Comparison of ENCODE assay signal across 8 cellular contexts in genomic region chr12:57521475-57522018, GRCh38. TPM values are rescaled to one million over a fixed set of nuclear protein-coding genes. Genes with fewer than 3 reads are reported as not detected.
DNase-seq lines count a peak whose midpoint lies in the region; ATAC-seq and TF ChIP-seq lines count a peak whose summit lies in the region.

No MANE protein-coding gene starts in this region.

- H3K4me3 Mint-ChIP-seq in CD4-positive, CD25-positive, alpha-beta regulatory T cell, result peak overlapping the region; percentile 97 to 99 (median 98)

- H3K36me3 ChIP-seq in CD4-positive, CD25-positive, alpha-beta regulatory T cell (ENCODE audit: control insufficient read depth, insufficient read depth, low read length), result peaks cover 23% of the 10 kb centered on the region
- H3K36me3 ChIP-seq in MM.1S (replicated peaks; ENCODE audit: insufficient read depth, low read length), result 0 out of 2 replicates have a peak, but pooled peaks cover 6% of the 10 kb centered on the region

- H3K9me3 Mint-ChIP-seq in CD4-positive, CD25-positive, alpha-beta regulatory T cell, result peaks cover 0 to 3% (median 0%) of the 10 kb centered on the region in 7 donors

- H3K79me2 ChIP-seq in MM.1S (ENCODE audit: low read length), result peaks cover 71% of the 10 kb centered on the region

- H3K27me3 Mint-ChIP-seq in CD4-positive, CD25-positive, alpha-beta regulatory T cell, result peaks cover 21% of the 10 kb centered on the region

- DNase-seq in CD4-positive, CD25-positive, alpha-beta regulatory T cell, result no peak
- DNase-seq in MM.1S (peak; percentile 5), foreskin keratinocyte (no peak), nucleus accumbens (lab: John Stamatoyannopoulos, UW) (peak in 40 of 56 donors; percentile 8 to 72 (median 42)), NCI-H187 (lab: John Stamatoyannopoulos, UW) (no peak), NCI-H2029 (lab: John Stamatoyannopoulos, UW) (no peak)
- peak; percentile 45 for DNase-seq in activated T-cell treated with anti-CD3 and anti-CD28 coated beads, Interleukin-2, amount 50 U/mL, for 1 hour

- H3K27ac Mint-ChIP-seq in CD4-positive, CD25-positive, alpha-beta regulatory T cell, result peak overlapping the region; percentile 98 to 100 (median 100)

- peak overlapping the region; percentile 60 for H3K4me3 ChIP-seq in CD4-positive, CD25-positive, alpha-beta regulatory T cell (ENCODE audit: low read depth, low read length)
- H3K4me3 ChIP-seq in MM.1S (ENCODE audit: low read length), result peak overlapping the region; percentile 60; the same call in 1 of the 2 replicates

- TF ChIP-seq CTCF in MM.1S (IDR thresholded peaks at IDR 0.05; ENCODE audit: low read length) (no peak), foreskin keratinocyte (conservative IDR thresholded peaks at IDR 0.05) (no peak)

- ATAC-seq in CD4-positive, CD25-positive, alpha-beta regulatory T cell (ENCODE audit: low read depth in 2 of 2), result no peak
- ATAC-seq in foreskin keratinocyte (no peak), esophagus mucosa (no peak)

- H2AFZ ChIP-seq in MM.1S (ENCODE audit: low read length), result peak overlapping the region; percentile 53

- peak overlapping the region; percentile 98 for H3K27ac ChIP-seq in CD4-positive, CD25-positive, alpha-beta regulatory T cell (ENCODE audit: insufficient read depth, low read length, poor library complexity, severe bottlenecking)
- H3K27ac ChIP-seq in MM.1S (ENCODE audit: low read length), result peak overlapping the region; percentile 92
- H3K27ac ChIP-seq in foreskin keratinocyte, result peak overlapping the region; percentile 71

- H3K4me2 ChIP-seq in MM.1S (ENCODE audit: low read depth, low read length), result peak overlapping the region; percentile 45

- H3K9ac ChIP-seq in MM.1S (ENCODE audit: low read length), result peak overlapping the region; percentile 70

- H3K9me3 ChIP-seq in CD4-positive, CD25-positive, alpha-beta regulatory T cell (ENCODE audit: control insufficient read depth in 2 of 2, low read length in 2 of 2), result no peaks in the 10 kb centered on the region
- no peaks in the 10 kb centered on the region for H3K9me3 ChIP-seq in MM.1S (replicated peaks; ENCODE audit: insufficient read depth, low read length)

- H3K4me1 ChIP-seq in CD4-positive, CD25-positive, alpha-beta regulatory T cell (ENCODE audit: control insufficient read depth, insufficient read depth, low read length, poor library complexity, severe bottlenecking), result peaks cover 59% of the 10 kb centered on the region
- H3K4me1 ChIP-seq in MM.1S (ENCODE audit: low read length) (peaks cover 23% of the 10 kb centered on the region), foreskin keratinocyte (peaks cover 14% of the 10 kb centered on the region)

- no peaks in the 10 kb centered on the region for H4K20me1 ChIP-seq in MM.1S (ENCODE audit: insufficient read depth, low read length)

- peaks cover 17% of the 10 kb centered on the region for H3K36me3 Mint-ChIP-seq in CD4-positive, CD25-positive, alpha-beta regulatory T cell

- H3K4me1 Mint-ChIP-seq in CD4-positive, CD25-positive, alpha-beta regulatory T cell, result peaks cover 15 to 76% (median 47%) of the 10 kb centered on the region in 4 donors

- no peaks in the 10 kb centered on the region for H3K27me3 ChIP-seq in CD4-positive, CD25-positive, alpha-beta regulatory T cell (ENCODE audit: control insufficient read depth, insufficient read depth, low read length)
- H3K27me3 ChIP-seq in MM.1S (replicated peaks; ENCODE audit: insufficient read depth, low read length) (no peaks in the 10 kb centered on the region), foreskin keratinocyte (no peaks in the 10 kb centered on the region)

- peaks cover 34% of the 10 kb centered on the region for H3F3A ChIP-seq in MM.1S (ENCODE audit: insufficient read depth, low read length)

- no peaks in the 10 kb centered on the region for H3K9me2 ChIP-seq in MM.1S (replicated peaks; ENCODE audit: insufficient read depth, low read length)

RNA-seq across cellular contexts. Expression of gene MBD6, which starts 1.1 kb away (rescaled TPM):
- 104 TPM for total RNA-seq in CD4-positive, CD25-positive, alpha-beta regulatory T cell
- polyA plus RNA-seq in CD4-positive, CD25-positive, alpha-beta regulatory T cell, result 1 to 10 TPM; 1.8 to 3.0 (median 2.3) TPM
- total RNA-seq in foreskin keratinocyte (11.8 and 12.2 TPM in 2 replicates), esophagus mucosa (50.5 TPM)
- 16.5 and 18.3 TPM in 2 replicates for polyA plus RNA-seq in foreskin keratinocyte

RNA-seq across cellular contexts. Expression of gene DDIT3, which starts 1.2 kb away (rescaled TPM):
- 159 TPM for total RNA-seq in CD4-positive, CD25-positive, alpha-beta regulatory T cell
- polyA plus RNA-seq in CD4-positive, CD25-positive, alpha-beta regulatory T cell, result 10 to 100 TPM; 17.8 to 25.3 (median 20.9) TPM
- total RNA-seq in foreskin keratinocyte (14.5 and 15.2 TPM in 2 replicates), esophagus mucosa (34.8 TPM)
- polyA plus RNA-seq in foreskin keratinocyte, result 17.7 and 20.0 TPM in 2 replicates

RNA-seq across cellular contexts. Expression of gene DCTN2, which starts 25.4 kb away (rescaled TPM):
- total RNA-seq in CD4-positive, CD25-positive, alpha-beta regulatory T cell, result 74.9 TPM
- polyA plus RNA-seq in CD4-positive, CD25-positive, alpha-beta regulatory T cell, result 10 to 100 TPM; 75.1 to 91.6 (median 78.9) TPM
- total RNA-seq in foreskin keratinocyte (112 and 118 TPM in 2 replicates), esophagus mucosa (105 TPM)
- polyA plus RNA-seq in foreskin keratinocyte, result 145 and 161 TPM in 2 replicates

RNA-seq across cellular contexts. Expression of gene KIF5A, which starts 28.3 kb away (rescaled TPM):
- 0.72 TPM for total RNA-seq in CD4-positive, CD25-positive, alpha-beta regulatory T cell
- under 1 TPM in 2 of 4 donors, not detected in 2; 0.05 to 0.06 TPM for polyA plus RNA-seq in CD4-positive, CD25-positive, alpha-beta regulatory T cell
- total RNA-seq in foreskin keratinocyte (0.10 and 0.11 TPM in 2 replicates), esophagus mucosa (0.16 TPM)
- polyA plus RNA-seq in foreskin keratinocyte, result 0.04 and 0.06 TPM in 2 replicates

RNA-seq across cellular contexts. Expression of gene MARS1, which starts 33.7 kb away (rescaled TPM):
- total RNA-seq in CD4-positive, CD25-positive, alpha-beta regulatory T cell, result 219 TPM
- 10 to 100 TPM; 71.9 to 89.4 (median 80.1) TPM for polyA plus RNA-seq in CD4-positive, CD25-positive, alpha-beta regulatory T cell
- total RNA-seq in foreskin keratinocyte (215 and 307 TPM in 2 replicates), esophagus mucosa (130 TPM)
- polyA plus RNA-seq in foreskin keratinocyte, result 186 and 224 TPM in 2 replicates

Comparison
In these comparisons a context has a peak if more than half of its experiments do, and no peak if none do; other contexts are left out.
1. DNase-seq: peak in MM.1S (single experiment), activated T-cell treated with anti-CD3 and anti-CD28 coated beads, Interleukin-2, amount 50 U/mL, for 1 hour (single experiment) and nucleus accumbens (40 of 56); none in CD4-positive, CD25-positive, alpha-beta regulatory T cell (0 of 3), foreskin keratinocyte (0 of 2), NCI-H187 (0 of 2) and NCI-H2029 (single experiment).
2. Peak in every context shown above with its lines, with median percentiles within 50 percentile points of each other: H3K27ac ChIP-seq.